ENCODE assay signal across 16 cellular contexts in the genomic region with DNA sequence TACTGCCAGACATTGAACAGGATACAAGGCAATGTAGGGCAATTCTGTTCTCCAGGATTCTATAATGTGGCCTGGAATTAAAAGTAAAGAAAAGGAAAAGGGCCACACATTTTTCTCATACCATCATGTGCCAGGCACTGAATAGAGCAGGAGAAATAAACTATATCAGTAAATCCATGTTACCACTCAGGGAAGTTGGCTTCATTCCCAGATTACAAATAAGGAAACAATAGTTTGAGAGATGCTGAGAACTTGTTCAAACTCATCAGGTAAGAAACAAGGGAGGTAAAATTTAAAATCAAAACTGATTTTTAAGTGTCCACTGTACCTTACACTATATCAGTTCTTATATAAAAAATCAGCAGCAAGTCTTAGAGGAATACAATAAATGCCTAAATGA.
DNase-seq lines count a peak whose midpoint lies in the region; FAIRE-seq and TF ChIP-seq lines count a peak whose summit lies in the region.
"Had no signal": no experiment of that assay in that cellular context is flagged by ENCODE, and none has a peak within 500 bp of the region (broad histone marks: within the 10 kb centered on the region; RNA-seq: fewer than 3 reads in every experiment).

No MANE protein-coding gene starts in this region.

- no peaks in the 10 kb centered on the region for H3K79me2 ChIP-seq in endothelial cell of umbilical vein (ENCODE audit: control insufficient read depth, insufficient read depth, low read length)

- dilution Hi-C loops in endothelial cell of umbilical vein (cut with MboI; ENCODE audit: extremely low pct_ligation_motif_present, low sequenced_read_pairs): no loop called here

- no peaks in the 10 kb centered on the region for H3K4me1 Mint-ChIP-seq in activated naive CD4-positive, alpha-beta T cell treated with anti-CD3 and anti-CD28 coated beads for 36 hours (ENCODE audit: low read depth)
- H3K4me1 Mint-ChIP-seq: activated naive CD8-positive, alpha-beta T cell treated with anti-CD3 and anti-CD28 coated beads, Interleukin-2, amount 50 U/mL, for 24 hours; stimulated activated effector memory CD8-positive, alpha-beta T cell treated with anti-CD3 and anti-CD28 coated beads, Interleukin-12 subunit alpha, Interleukin-12 subunit beta, amount 100 ng/mL, for 72 hours had no signal

- H3K27ac Mint-ChIP-seq in activated naive CD4-positive, alpha-beta T cell treated with anti-CD3 and anti-CD28 coated beads for 36 hours: no peak overlapping the region
- H3K27ac Mint-ChIP-seq: activated naive CD8-positive, alpha-beta T cell treated with anti-CD3 and anti-CD28 coated beads, Interleukin-2, amount 50 U/mL, for 24 hours; stimulated activated effector memory CD8-positive, alpha-beta T cell treated with anti-CD3 and anti-CD28 coated beads, Interleukin-12 subunit alpha, Interleukin-12 subunit beta, amount 100 ng/mL, for 72 hours; T-helper 1 cell treated with Interleukin-12 subunit alpha and Interleukin-12 subunit beta and Interleukin-4 antibody, amounts not matched to agents 30 μg/mL and 1 μg/mL, for 36 hours had no signal

- H3K4me1 ChIP-seq in endothelial cell of umbilical vein (ENCODE audit: control insufficient read depth, extremely low read depth, insufficient read depth, low read length): no peaks in the 10 kb centered on the region
- H3K4me1 ChIP-seq in stomach: peaks cover 0 to 9% (median 2%) of the 10 kb centered on the region in 4 donors

- H3K27ac ChIP-seq in endothelial cell of umbilical vein (ENCODE audit: insufficient read depth, low read depth, low read length) (no peak overlapping the region), stomach (peak overlapping the region in 4 of 5 donors; percentile 49 to 73 (median 68))
- H3K27ac ChIP-seq: dorsolateral prefrontal cortex, PC-9 had no signal

- H3K9me3 ChIP-seq in endothelial cell of umbilical vein (replicated peaks; ENCODE audit: control insufficient read depth, insufficient read depth, low read length) (no peaks in the 10 kb centered on the region), stomach (no peaks in the 10 kb centered on the region)

- POLR2A ChIA-PET in endothelial cell of umbilical vein (lab: Charles Lee): no interaction called here

- TF ChIP-seq EP300 in stomach (IDR thresholded peaks at IDR 0.05): no peak

- CTCF ChIA-PET in endothelial cell of umbilical vein (lab: Charles Lee): no interaction called here
- CTCF ChIA-PET in activated naive CD4-positive, alpha-beta T cell treated with anti-CD3 and anti-CD28 coated beads for 36 hours (lab: Charles Lee): no interaction called here

- peak; percentile 35 for DNase-seq in SHP77 treated with DMSO at 0.1 percent for 48 hours (lab: John Stamatoyannopoulos, UW)
- no peak for DNase-seq in SHP77 (lab: John Stamatoyannopoulos, UW)
- DNase-seq in NCI-H446 treated with DMSO at 0.1 percent for 48 hours (lab: John Stamatoyannopoulos, UW): peak; percentile 51
- peak; percentile 25 for DNase-seq in endothelial cell of umbilical vein (ENCODE audit: low read depth, low spot score)
- no peak for DNase-seq in stomach
- no peak for DNase-seq in SKM-1 treated with dmso at 0.1 percent for 144 hours (lab: John Stamatoyannopoulos, UW; ENCODE audit: unreplicated experiment)
- no peak for DNase-seq in HPDE6-E6E7 (ENCODE audit: extremely low spot score)
- DNase-seq in activated naive CD4-positive, alpha-beta T cell treated with anti-CD3 and anti-CD28 coated beads for 36 hours: no peak
- DNase-seq: activated CD4-positive, alpha-beta T cell treated with anti-CD3 and anti-CD28 coated beads for 4 hours; activated naive CD8-positive, alpha-beta T cell treated with anti-CD3 and anti-CD28 coated beads, Interleukin-2, amount 50 U/mL, for 24 hours; dorsolateral prefrontal cortex; foreskin melanocyte; PC-9; stimulated activated CD4-positive, alpha-beta T cell treated with anti-CD3 and anti-CD28 coated beads, Interleukin-4, amount 100 ng/mL, for 24 hours had no signal

- FAIRE-seq in endothelial cell of umbilical vein (lab: Jason Lieb, UNC): no peak

- BruUV-seq in endothelial cell of umbilical vein (replicated peaks; lab: Mats Ljungman, UMichigan): no TSS peak

- peaks cover 2% of the 10 kb centered on the region for H3K9me3 Mint-ChIP-seq in activated naive CD4-positive, alpha-beta T cell treated with anti-CD3 and anti-CD28 coated beads for 36 hours
- H3K9me3 Mint-ChIP-seq: T-helper 1 cell treated with Interleukin-12 subunit alpha and Interleukin-12 subunit beta and Interleukin-4 antibody, amounts not matched to agents 30 μg/mL and 1 μg/mL, for 36 hours had no signal

- no peaks in the 10 kb centered on the region for H3K36me3 Mint-ChIP-seq in activated naive CD4-positive, alpha-beta T cell treated with anti-CD3 and anti-CD28 coated beads for 36 hours (ENCODE audit: low read depth)
- H3K36me3 Mint-ChIP-seq: stimulated activated effector memory CD8-positive, alpha-beta T cell treated with anti-CD3 and anti-CD28 coated beads, Interleukin-12 subunit alpha, Interleukin-12 subunit beta, amount 100 ng/mL, for 72 hours had no signal

- H2AFZ ChIP-seq in endothelial cell of umbilical vein (ENCODE audit: low read depth, low read length): no peak overlapping the region
- H2AFZ ChIP-seq: PC-9 had no signal

- no peak for TF ChIP-seq POLR2A in endothelial cell of umbilical vein (IDR thresholded peaks at IDR 0.05; ENCODE audit: low read depth, low read length)
- TF ChIP-seq POLR2A in stomach (IDR thresholded peaks at IDR 0.05): no peak

- H3K4me3 Mint-ChIP-seq in activated naive CD4-positive, alpha-beta T cell treated with anti-CD3 and anti-CD28 coated beads for 36 hours: no peak overlapping the region
- H3K4me3 Mint-ChIP-seq: activated naive CD8-positive, alpha-beta T cell treated with anti-CD3 and anti-CD28 coated beads, Interleukin-2, amount 50 U/mL, for 24 hours; stimulated activated effector memory CD8-positive, alpha-beta T cell treated with anti-CD3 and anti-CD28 coated beads, Interleukin-12 subunit alpha, Interleukin-12 subunit beta, amount 100 ng/mL, for 72 hours; T-helper 1 cell treated with Interleukin-12 subunit alpha and Interleukin-12 subunit beta and Interleukin-4 antibody, amounts not matched to agents 30 μg/mL and 1 μg/mL, for 36 hours had no signal

- H3K27me3 Mint-ChIP-seq in activated naive CD4-positive, alpha-beta T cell treated with anti-CD3 and anti-CD28 coated beads for 36 hours (ENCODE audit: low read depth): no peaks in the 10 kb centered on the region
- H3K27me3 Mint-ChIP-seq: activated naive CD8-positive, alpha-beta T cell treated with anti-CD3 and anti-CD28 coated beads, Interleukin-2, amount 50 U/mL, for 24 hours had no signal

- H3K9me1 ChIP-seq in endothelial cell of umbilical vein (replicated peaks; ENCODE audit: control insufficient read depth, extremely low read depth, insufficient read depth, low read length): no peaks in the 10 kb centered on the region

- TF ChIP-seq CTCF in endothelial cell of umbilical vein (IDR thresholded peaks at IDR 0.05; ENCODE audit: extremely low read depth in 1 of 2, insufficient read depth in 1 of 2, low read depth in 1 of 2, low read length in 2 of 2): no peak
- TF ChIP-seq CTCF in stomach (IDR thresholded peaks at IDR 0.05): no peak

- intact Hi-C loops in endothelial cell of umbilical vein (cut with micrococcal nuclease): no loop called here
- intact Hi-C loops in stomach (cut with DNase I; ENCODE audit: low total_unique reads): no loop called here
- intact Hi-C loops in activated naive CD4-positive, alpha-beta T cell treated with anti-CD3 and anti-CD28 coated beads for 36 hours (cut with micrococcal nuclease): no loop called here

- no peak overlapping the region for H3K4me2 ChIP-seq in endothelial cell of umbilical vein (ENCODE audit: insufficient read depth, low read length)
- H3K4me2 ChIP-seq: PC-9 had no signal

- H3K4me3 ChIP-seq in endothelial cell of umbilical vein (replicated peaks in 1 of 3; ENCODE audit: insufficient read depth in 1 of 3, low read depth in 1 of 3, low read length in 3 of 3) (no peak overlapping the region), stomach (no peak overlapping the region)
- H3K4me3 ChIP-seq: dorsolateral prefrontal cortex, PC-9 had no signal

- no peaks in the 10 kb centered on the region for H3K27me3 ChIP-seq in endothelial cell of umbilical vein (ENCODE audit: control insufficient read depth in 2 of 2, insufficient read depth in 2 of 2, low read length in 2 of 2)
- no peaks in the 10 kb centered on the region for H3K27me3 ChIP-seq in stomach
- H3K27me3 ChIP-seq: dorsolateral prefrontal cortex had no signal

- H4K20me1 ChIP-seq in endothelial cell of umbilical vein (replicated peaks; ENCODE audit: control insufficient read depth, extremely low read depth, insufficient read depth, low read length): no peaks in the 10 kb centered on the region

- H3K9ac ChIP-seq in endothelial cell of umbilical vein (replicated peaks; ENCODE audit: extremely low read depth, insufficient read depth, low read length): no peak overlapping the region

- H3K36me3 ChIP-seq in endothelial cell of umbilical vein (ENCODE audit: control insufficient read depth in 2 of 2, extremely low read depth in 1 of 2, insufficient read depth in 2 of 2, low read length in 2 of 2) (no peaks in the 10 kb centered on the region), stomach (no peaks in the 10 kb centered on the region)

TF ChIP-seq in endothelial cell of umbilical vein, 7 proteins besides CTCF, POLR2A, EP300 and RAD21:
- TF ChIP-seq JUN (IDR thresholded peaks at IDR 0.05; ENCODE audit: borderline replicate concordance, insufficient read depth, insufficient read length, low read depth) (no peak), EZH2 (IDR thresholded peaks at IDR 0.05; ENCODE audit: borderline replicate concordance, low read depth, low read length, severe bottlenecking) (no peak), GATA2 (IDR thresholded peaks at IDR 0.05; ENCODE audit: insufficient read depth, insufficient read length, low read depth, low read length) (no peak), POLR2AphosphoS5 (IDR thresholded peaks at IDR 0.05; ENCODE audit: insufficient read depth, low read depth, low read length) (no peak)
TF ChIP-seq in endothelial cell of umbilical vein: peak in this region for 0.

Comparison
In these comparisons a context has a peak if more than half of its experiments do, and no peak if none do; other contexts are left out.
1. DNase-seq: peak in SHP77 treated with DMSO at 0.1 percent for 48 hours (single experiment), NCI-H446 treated with DMSO at 0.1 percent for 48 hours (single experiment) and endothelial cell of umbilical vein (single experiment); none in SHP77 (0 of 2), stomach (single experiment), SKM-1 treated with dmso at 0.1 percent for 144 hours (single experiment), HPDE6-E6E7 (single experiment) and activated naive CD4-positive, alpha-beta T cell treated with anti-CD3 and anti-CD28 coated beads for 36 hours (single experiment).